1 cellular context compared by ENCODE assay signal in genomic region chr10:97543025-97543546, GRCh38.
TF ChIP-seq lines count a peak whose summit lies in the region.

No MANE protein-coding gene starts in this region.

TF ChIP-seq in SK-N-SH, 30 proteins besides CTCF, POLR2A, EP300 and RAD21 (continued from another document):
- no peak for TF ChIP-seq RFX5 (IDR thresholded peaks at IDR 0.05; ENCODE audit: low read length)
- no peak for TF ChIP-seq FOXJ3 (CRISPR knock-in tag; IDR thresholded peaks at IDR 0.05)
- TF ChIP-seq NRF1 (IDR thresholded peaks at IDR 0.05; ENCODE audit: low read depth, low read length), result no peak
- TF ChIP-seq EZH2phosphoT487 (IDR thresholded peaks at IDR 0.05; ENCODE audit: borderline replicate concordance, low read depth), result no peak
- no peak for TF ChIP-seq USF2 (IDR thresholded peaks at IDR 0.05; ENCODE audit: borderline replicate concordance, low read depth, low read length)
- peak; percentile 98 for TF ChIP-seq JUND (IDR thresholded peaks at IDR 0.05)
- peak; percentile 67 for TF ChIP-seq NFIC (IDR thresholded peaks at IDR 0.05; ENCODE audit: borderline replicate concordance)
